Comparison of ENCODE assay signal across 9 cellular contexts in genomic region chr6:7073810-7074525, GRCh38. TPM values are rescaled to one million over a fixed set of nuclear protein-coding genes. Genes with fewer than 3 reads are reported as not detected.
DNase-seq lines count a peak whose midpoint lies in the region; ATAC-seq and TF ChIP-seq lines count a peak whose summit lies in the region.
"Had no signal": no experiment of that assay in that cellular context is flagged by ENCODE, and none has a peak within 500 bp of the region (broad histone marks: within the 10 kb centered on the region; RNA-seq: fewer than 3 reads in every experiment).

No MANE protein-coding gene starts in this region.

- TF ChIP-seq CTCF in left ventricle myocardium inferior (IDR thresholded peaks at IDR 0.05; ENCODE audit: borderline replicate concordance) (no peak), psoas muscle (IDR thresholded peaks at IDR 0.05) (no peak)

- intact Hi-C loops in Right ventricle myocardium superior (cut with DNase I) (no loop called here), left ventricle myocardium inferior (cut with micrococcal nuclease) (no loop called here), psoas muscle (cut with DNase I) (no loop called here)

- 75 to 85% (median 79%) methylated on average over 9 of the region's 9 CpGs for WGBS in psoas muscle, 3 donors

- H3K27ac ChIP-seq in left ventricle myocardium inferior (replicated peaks) (no peak overlapping the region), psoas muscle (peak overlapping the region; percentile 9)
- H3K27ac ChIP-seq: gastrocnemius medialis had no signal

- H3K36me3 ChIP-seq in left ventricle myocardium inferior (no peaks in the 10 kb centered on the region), psoas muscle (ENCODE audit: insufficient read depth in 1 of 2, low read depth in 1 of 2) (no peaks in the 10 kb centered on the region)
- H3K36me3 ChIP-seq: gastrocnemius medialis had no signal

- H3K4me3 ChIP-seq in left ventricle myocardium inferior = no peak overlapping the region
- H3K4me3 ChIP-seq in psoas muscle = no peak overlapping the region
- H3K4me3 ChIP-seq: gastrocnemius medialis had no signal

- DNase-seq in Right ventricle myocardium superior (peak; percentile 62), left ventricle myocardium inferior (no peak), activated T-helper 1 cell treated with Interleukin-2 at 50 U/mL for 16 hours (ENCODE audit: low read depth) (peak; percentile 31), psoas muscle (peak in 1 of 2 donors; percentile 24), NAMALWA (ENCODE audit: low spot score) (no peak), ureter (ENCODE audit: low spot score) (no peak), SKM-1 (lab: John Stamatoyannopoulos, UW; ENCODE audit: unreplicated experiment) (no peak)

- H3K4me1 ChIP-seq in left ventricle myocardium inferior (no peaks in the 10 kb centered on the region), psoas muscle (peaks cover 7% of the 10 kb centered on the region)

- H3K9me3 ChIP-seq in left ventricle myocardium inferior (replicated peaks) (no peaks in the 10 kb centered on the region), psoas muscle (no peaks in the 10 kb centered on the region)
- H3K9me3 ChIP-seq: gastrocnemius medialis had no signal

- no peaks in the 10 kb centered on the region for H3K27me3 ChIP-seq in left ventricle myocardium inferior (ENCODE audit: low read depth)
- no peaks in the 10 kb centered on the region for H3K27me3 ChIP-seq in psoas muscle (ENCODE audit: insufficient read depth in 3 of 3, low read length in 2 of 3)
- H3K27me3 ChIP-seq: gastrocnemius medialis had no signal

- ATAC-seq in Right ventricle myocardium superior (ENCODE audit: poor library complexity) (peak; percentile 53), HG03460 (IDR thresholded peaks at IDR 0.05; ENCODE audit: unreplicated experiment) (peak; percentile 99), psoas muscle (peak in 1 of 4 donors; percentile 45)

RNA-seq across cellular contexts. Expression of gene RREB1, which starts 33.8 kb away (rescaled TPM):
- total RNA-seq in Right ventricle myocardium superior = 34.2 TPM
- total RNA-seq in left ventricle myocardium inferior = 33.3 TPM
- total RNA-seq in psoas muscle = 10 to 100 TPM; 32.7 to 49.4 (median 39.6) TPM
- 10 to 100 TPM in 1 of 3 donors, 1 to 10 TPM in 2; 4.6 to 15.1 (median 8.9) TPM for polyA plus RNA-seq in psoas muscle
- 74.6 TPM for total RNA-seq in ureter

Comparison
In these comparisons a context has a peak if more than half of its experiments do, and no peak if none do; other contexts are left out.
1. DNase-seq: peak in Right ventricle myocardium superior (single experiment) and activated T-helper 1 cell treated with Interleukin-2 at 50 U/mL for 16 hours (single experiment); none in left ventricle myocardium inferior (single experiment), NAMALWA (single experiment), ureter (single experiment) and SKM-1 (single experiment).